In the genomic region with DNA sequence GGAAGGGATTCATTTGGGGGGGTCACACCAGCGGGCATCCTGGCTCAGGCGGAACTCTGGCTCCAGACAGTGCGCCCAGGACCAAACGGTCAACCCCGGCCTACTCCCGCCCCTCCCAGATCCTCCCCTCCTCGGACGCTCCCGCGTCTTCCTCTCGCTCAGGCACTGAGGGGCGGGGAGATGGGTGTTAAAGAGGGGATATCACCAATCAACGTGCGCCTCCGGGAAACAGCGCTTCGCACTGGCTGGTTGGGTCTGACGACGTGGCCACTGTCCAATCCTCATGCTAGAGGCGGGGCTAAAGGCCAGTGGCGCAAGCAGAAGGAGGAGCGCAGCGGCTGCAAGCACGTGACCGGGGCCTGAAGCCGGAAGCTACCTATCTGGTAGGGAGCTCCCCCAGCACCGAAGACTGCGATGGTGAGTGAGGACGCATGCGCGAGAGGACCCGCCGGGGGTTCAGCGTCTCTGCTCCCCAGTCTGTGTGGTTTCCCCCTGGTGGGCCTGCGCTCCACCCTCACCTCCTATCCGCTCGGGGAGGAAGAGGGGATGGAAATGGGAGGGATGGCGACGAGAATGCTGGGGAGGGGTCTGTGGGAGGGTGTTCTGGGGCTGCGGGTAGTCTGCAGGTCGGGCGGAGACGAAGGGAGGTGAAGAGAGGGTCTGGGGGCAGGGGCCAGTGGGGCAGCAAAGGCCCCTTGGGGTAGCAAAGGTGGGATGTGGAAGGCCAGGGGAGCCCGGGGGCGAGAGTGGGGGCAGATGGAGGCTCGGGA, we compare ENCODE assay signal across 1 cellular context.
A peak's percentile ranks its signal among the peaks of the same experiment; 100 is the strongest.
TF ChIP-seq lines count a peak whose summit lies in the region.

A gene (plus strand): TSS at position 360 of the 770 bp plus-strand sequence. CDS start 55 bp downstream, at position 415.

TF ChIP-seq in K562, 482 proteins besides CTCF, POLR2A, EP300 and RAD21 (continued from another document and continues in another):
- TF ChIP-seq, protein P1, sequence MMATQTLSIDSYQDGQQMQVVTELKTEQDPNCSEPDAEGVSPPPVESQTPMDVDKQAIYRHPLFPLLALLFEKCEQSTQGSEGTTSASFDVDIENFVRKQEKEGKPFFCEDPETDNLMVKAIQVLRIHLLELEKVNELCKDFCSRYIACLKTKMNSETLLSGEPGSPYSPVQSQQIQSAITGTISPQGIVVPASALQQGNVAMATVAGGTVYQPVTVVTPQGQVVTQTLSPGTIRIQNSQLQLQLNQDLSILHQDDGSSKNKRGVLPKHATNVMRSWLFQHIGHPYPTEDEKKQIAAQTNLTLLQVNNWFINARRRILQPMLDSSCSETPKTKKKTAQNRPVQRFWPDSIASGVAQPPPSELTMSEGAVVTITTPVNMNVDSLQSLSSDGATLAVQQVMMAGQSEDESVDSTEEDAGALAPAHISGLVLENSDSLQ (IDR thresholded peaks at IDR 0.05), result peak; percentile 99
- TF ChIP-seq ZNF282 (CRISPR knock-in tag; IDR thresholded peaks at IDR 0.05) (no peak), CHCHD3 (CRISPR knock-in tag; IDR thresholded peaks at IDR 0.05) (no peak), MAFG (tag; conservative IDR thresholded peaks at IDR 0.05) (no peak), ZNF23 (CRISPR knock-in tag; IDR thresholded peaks at IDR 0.05) (no peak), ZNF311 (CRISPR knock-in tag; IDR thresholded peaks at IDR 0.05) (no peak), ZNF12 (CRISPR knock-in tag; IDR thresholded peaks at IDR 0.05) (no peak), XRCC4 (IDR thresholded peaks at IDR 0.05; ENCODE audit: extremely low read depth, insufficient read depth, insufficient read length) (no peak), IRF2 (CRISPR knock-in tag; IDR thresholded peaks at IDR 0.05) (no peak), EHMT2 (IDR thresholded peaks at IDR 0.05) (no peak), ZNF354B (CRISPR knock-in tag; IDR thresholded peaks at IDR 0.05) (no peak), ZFPM2 (CRISPR knock-in tag; IDR thresholded peaks at IDR 0.05) (no peak), MTA2 (IDR thresholded peaks at IDR 0.05; ENCODE audit: low read depth) (no peak), MCM5 (IDR thresholded peaks at IDR 0.05; ENCODE audit: low read depth) (no peak), PHB (CRISPR knock-in tag; IDR thresholded peaks at IDR 0.05) (no peak), MIER1 (IDR thresholded peaks at IDR 0.05; ENCODE audit: low read depth) (peak; percentile 58; the same call in 1 of the 2 replicates), MTF1 (CRISPR knock-in tag; IDR thresholded peaks at IDR 0.05; ENCODE audit: borderline replicate concordance) (no peak), ZFX (CRISPR knock-in tag; IDR thresholded peaks at IDR 0.05) (peak; percentile 71), KDM4B (IDR thresholded peaks at IDR 0.05; ENCODE audit: borderline replicate concordance in 2 of 2, low read depth in 1 of 2) (peak in 1 of 2 experiments; percentile 71; a peak in 1 of 4 replicates), ESRRA (IDR thresholded peaks at IDR 0.05; ENCODE audit: borderline replicate concordance, low read depth) (peak; percentile 30; the same call in 1 of the 2 replicates), WHSC1 (IDR thresholded peaks at IDR 0.05; ENCODE audit: low read length) (no peak), RFX1 (IDR thresholded peaks at IDR 0.05) (no peak), CREB1 (IDR thresholded peaks at IDR 0.05) (peak; percentile 85), CREB1 (CRISPR knock-in tag; IDR thresholded peaks at IDR 0.05) (peak; percentile 91), ZNF785 (CRISPR knock-in tag; IDR thresholded peaks at IDR 0.05) (no peak), TFAM (CRISPR knock-in tag; conservative IDR thresholded peaks at IDR 0.05) (no peak), TSC22D4 (tag; IDR thresholded peaks at IDR 0.05) (no peak)
- TF ChIP-seq, protein P2, sequence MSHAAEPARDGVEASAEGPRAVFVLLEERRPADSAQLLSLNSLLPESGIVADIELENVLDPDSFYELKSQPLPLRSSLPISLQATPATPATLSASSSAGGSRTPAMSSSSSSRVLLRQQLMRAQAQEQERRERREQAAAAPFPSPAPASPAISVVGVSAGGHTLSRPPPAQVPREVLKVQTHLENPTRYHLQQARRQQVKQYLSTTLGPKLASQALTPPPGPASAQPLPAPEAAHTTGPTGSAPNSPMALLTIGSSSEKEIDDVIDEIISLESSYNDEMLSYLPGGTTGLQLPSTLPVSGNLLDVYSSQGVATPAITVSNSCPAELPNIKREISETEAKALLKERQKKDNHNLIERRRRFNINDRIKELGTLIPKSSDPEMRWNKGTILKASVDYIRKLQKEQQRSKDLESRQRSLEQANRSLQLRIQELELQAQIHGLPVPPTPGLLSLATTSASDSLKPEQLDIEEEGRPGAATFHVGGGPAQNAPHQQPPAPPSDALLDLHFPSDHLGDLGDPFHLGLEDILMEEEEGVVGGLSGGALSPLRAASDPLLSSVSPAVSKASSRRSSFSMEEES (CRISPR knock-in tag; IDR thresholded peaks at IDR 0.05), result peak; percentile 99
- TF ChIP-seq, protein P3, sequence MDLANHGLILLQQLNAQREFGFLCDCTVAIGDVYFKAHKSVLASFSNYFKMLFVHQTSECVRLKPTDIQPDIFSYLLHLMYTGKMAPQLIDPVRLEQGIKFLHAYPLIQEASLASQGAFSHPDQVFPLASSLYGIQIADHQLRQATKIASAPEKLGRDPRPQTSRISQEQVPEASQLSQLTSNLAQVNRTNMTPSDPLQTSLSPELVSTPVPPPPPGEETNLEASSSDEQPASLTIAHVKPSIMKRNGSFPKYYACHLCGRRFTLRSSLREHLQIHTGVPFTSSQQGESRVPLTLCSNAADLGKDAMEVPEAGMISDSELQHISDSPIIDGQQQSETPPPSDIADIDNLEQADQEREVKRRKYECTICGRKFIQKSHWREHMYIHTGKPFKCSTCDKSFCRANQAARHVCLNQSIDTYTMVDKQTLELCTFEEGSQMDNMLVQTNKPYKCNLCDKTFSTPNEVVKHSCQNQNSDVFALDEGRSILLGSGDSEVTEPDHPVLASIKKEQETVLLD (IDR thresholded peaks at IDR 0.05), result peak; percentile 89
- TF ChIP-seq, protein P4, sequence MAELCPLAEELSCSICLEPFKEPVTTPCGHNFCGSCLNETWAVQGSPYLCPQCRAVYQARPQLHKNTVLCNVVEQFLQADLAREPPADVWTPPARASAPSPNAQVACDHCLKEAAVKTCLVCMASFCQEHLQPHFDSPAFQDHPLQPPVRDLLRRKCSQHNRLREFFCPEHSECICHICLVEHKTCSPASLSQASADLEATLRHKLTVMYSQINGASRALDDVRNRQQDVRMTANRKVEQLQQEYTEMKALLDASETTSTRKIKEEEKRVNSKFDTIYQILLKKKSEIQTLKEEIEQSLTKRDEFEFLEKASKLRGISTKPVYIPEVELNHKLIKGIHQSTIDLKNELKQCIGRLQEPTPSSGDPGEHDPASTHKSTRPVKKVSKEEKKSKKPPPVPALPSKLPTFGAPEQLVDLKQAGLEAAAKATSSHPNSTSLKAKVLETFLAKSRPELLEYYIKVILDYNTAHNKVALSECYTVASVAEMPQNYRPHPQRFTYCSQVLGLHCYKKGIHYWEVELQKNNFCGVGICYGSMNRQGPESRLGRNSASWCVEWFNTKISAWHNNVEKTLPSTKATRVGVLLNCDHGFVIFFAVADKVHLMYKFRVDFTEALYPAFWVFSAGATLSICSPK (IDR thresholded peaks at IDR 0.05; ENCODE audit: borderline replicate concordance), result peak; percentile 89; the same call in 1 of the 2 replicates
- TF ChIP-seq, protein P5, sequence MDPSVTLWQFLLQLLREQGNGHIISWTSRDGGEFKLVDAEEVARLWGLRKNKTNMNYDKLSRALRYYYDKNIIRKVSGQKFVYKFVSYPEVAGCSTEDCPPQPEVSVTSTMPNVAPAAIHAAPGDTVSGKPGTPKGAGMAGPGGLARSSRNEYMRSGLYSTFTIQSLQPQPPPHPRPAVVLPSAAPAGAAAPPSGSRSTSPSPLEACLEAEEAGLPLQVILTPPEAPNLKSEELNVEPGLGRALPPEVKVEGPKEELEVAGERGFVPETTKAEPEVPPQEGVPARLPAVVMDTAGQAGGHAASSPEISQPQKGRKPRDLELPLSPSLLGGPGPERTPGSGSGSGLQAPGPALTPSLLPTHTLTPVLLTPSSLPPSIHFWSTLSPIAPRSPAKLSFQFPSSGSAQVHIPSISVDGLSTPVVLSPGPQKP (CRISPR knock-in tag; IDR thresholded peaks at IDR 0.05), result no peak
- TF ChIP-seq, protein P6, sequence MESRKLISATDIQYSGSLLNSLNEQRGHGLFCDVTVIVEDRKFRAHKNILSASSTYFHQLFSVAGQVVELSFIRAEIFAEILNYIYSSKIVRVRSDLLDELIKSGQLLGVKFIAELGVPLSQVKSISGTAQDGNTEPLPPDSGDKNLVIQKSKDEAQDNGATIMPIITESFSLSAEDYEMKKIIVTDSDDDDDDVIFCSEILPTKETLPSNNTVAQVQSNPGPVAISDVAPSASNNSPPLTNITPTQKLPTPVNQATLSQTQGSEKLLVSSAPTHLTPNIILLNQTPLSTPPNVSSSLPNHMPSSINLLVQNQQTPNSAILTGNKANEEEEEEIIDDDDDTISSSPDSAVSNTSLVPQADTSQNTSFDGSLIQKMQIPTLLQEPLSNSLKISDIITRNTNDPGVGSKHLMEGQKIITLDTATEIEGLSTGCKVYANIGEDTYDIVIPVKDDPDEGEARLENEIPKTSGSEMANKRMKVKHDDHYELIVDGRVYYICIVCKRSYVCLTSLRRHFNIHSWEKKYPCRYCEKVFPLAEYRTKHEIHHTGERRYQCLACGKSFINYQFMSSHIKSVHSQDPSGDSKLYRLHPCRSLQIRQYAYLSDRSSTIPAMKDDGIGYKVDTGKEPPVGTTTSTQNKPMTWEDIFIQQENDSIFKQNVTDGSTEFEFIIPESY (CRISPR knock-in tag; IDR thresholded peaks at IDR 0.05), result no peak
- TF ChIP-seq, protein P7, sequence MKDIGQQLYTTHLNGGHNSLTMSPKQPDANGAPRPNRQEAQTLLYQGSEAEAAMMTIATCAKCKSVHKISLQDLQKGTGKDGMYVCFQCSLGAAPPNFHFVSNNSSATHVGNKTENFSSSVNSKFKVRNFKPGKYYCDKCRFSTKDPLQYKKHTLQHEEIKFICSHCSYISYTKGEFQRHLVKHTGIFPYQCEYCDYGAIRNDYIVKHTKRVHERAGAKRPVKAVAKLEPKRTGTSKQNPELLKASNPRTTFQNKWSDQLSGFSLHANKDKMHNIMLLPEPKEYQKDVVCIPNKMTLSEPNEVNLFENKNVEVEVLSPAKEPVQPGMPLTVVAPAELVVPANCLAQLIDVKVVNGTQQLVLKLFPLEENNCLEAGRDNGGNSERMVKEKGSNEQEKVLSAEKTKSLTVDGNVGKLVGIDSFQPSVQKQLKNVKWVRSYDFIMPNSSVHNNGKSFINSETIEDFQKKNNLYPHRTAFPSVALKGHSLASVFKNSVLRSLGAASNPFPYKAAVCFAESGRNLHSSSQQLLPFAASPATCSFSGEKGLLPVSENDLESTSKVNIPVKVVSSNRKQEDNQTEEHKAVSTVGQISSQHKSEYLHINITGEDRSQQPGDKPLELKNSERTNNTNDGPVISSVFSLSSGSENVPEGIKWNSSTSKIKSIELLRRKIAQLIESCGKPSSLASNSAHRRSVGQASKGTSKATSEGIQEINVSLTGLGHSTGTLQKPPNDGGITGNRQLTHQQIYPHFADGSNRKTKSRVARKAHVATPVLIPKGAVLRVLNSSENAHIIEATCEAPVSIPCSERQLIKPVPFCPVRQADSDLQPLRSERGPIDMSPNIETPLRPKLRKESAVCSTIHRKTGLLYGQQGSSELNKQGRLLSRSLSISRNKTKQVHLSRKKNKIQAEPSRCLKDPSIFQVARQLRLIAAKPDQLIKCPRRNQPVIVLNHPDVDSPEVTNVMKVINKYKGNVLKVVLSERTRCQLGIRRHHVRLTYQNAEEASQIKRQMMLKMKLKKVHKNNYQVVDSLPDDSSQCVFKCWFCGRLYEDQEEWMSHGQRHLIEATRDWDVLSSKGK (CRISPR knock-in tag; IDR thresholded peaks at IDR 0.05), result no peak
- TF ChIP-seq, protein P8, sequence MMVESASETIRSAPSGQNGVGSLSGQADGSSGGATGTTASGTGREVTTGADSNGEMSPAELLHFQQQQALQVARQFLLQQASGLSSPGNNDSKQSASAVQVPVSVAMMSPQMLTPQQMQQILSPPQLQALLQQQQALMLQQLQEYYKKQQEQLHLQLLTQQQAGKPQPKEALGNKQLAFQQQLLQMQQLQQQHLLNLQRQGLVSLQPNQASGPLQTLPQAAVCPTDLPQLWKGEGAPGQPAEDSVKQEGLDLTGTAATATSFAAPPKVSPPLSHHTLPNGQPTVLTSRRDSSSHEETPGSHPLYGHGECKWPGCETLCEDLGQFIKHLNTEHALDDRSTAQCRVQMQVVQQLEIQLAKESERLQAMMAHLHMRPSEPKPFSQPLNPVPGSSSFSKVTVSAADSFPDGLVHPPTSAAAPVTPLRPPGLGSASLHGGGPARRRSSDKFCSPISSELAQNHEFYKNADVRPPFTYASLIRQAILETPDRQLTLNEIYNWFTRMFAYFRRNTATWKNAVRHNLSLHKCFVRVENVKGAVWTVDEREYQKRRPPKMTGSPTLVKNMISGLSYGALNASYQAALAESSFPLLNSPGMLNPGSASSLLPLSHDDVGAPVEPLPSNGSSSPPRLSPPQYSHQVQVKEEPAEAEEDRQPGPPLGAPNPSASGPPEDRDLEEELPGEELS (CRISPR knock-in tag; IDR thresholded peaks at IDR 0.05; ENCODE audit: borderline replicate concordance), result 0 out of 2 replicates have a peak, but pooled peaks have one; percentile 17
- TF ChIP-seq, protein P9, sequence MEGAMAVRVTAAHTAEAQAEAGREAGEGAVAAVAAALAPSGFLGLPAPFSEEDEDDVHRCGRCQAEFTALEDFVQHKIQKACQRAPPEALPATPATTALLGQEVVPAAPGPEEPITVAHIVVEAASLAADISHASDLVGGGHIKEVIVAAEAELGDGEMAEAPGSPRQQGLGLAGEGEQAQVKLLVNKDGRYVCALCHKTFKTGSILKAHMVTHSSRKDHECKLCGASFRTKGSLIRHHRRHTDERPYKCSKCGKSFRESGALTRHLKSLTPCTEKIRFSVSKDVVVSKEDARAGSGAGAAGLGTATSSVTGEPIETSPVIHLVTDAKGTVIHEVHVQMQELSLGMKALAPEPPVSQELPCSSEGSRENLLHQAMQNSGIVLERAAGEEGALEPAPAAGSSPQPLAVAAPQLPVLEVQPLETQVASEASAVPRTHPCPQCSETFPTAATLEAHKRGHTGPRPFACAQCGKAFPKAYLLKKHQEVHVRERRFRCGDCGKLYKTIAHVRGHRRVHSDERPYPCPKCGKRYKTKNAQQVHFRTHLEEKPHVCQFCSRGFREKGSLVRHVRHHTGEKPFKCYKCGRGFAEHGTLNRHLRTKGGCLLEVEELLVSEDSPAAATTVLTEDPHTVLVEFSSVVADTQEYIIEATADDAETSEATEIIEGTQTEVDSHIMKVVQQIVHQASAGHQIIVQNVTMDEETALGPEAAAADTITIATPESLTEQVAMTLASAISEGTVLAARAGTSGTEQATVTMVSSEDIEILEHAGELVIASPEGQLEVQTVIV (CRISPR knock-in tag; IDR thresholded peaks at IDR 0.05; ENCODE audit: borderline replicate concordance), result no peak
- TF ChIP-seq, protein P10, sequence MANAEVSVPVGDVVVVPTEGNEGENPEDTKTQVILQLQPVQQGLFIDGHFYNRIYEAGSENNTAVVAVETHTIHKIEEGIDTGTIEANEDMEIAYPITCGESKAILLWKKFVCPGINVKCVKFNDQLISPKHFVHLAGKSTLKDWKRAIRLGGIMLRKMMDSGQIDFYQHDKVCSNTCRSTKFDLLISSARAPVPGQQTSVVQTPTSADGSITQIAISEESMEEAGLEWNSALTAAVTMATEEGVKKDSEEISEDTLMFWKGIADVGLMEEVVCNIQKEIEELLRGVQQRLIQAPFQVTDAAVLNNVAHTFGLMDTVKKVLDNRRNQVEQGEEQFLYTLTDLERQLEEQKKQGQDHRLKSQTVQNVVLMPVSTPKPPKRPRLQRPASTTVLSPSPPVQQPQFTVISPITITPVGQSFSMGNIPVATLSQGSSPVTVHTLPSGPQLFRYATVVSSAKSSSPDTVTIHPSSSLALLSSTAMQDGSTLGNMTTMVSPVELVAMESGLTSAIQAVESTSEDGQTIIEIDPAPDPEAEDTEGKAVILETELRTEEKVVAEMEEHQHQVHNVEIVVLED (CRISPR knock-in tag; IDR thresholded peaks at IDR 0.05), result no peak
- TF ChIP-seq, protein P11, sequence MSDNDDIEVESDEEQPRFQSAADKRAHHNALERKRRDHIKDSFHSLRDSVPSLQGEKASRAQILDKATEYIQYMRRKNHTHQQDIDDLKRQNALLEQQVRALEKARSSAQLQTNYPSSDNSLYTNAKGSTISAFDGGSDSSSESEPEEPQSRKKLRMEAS (CRISPR knock-in tag; IDR thresholded peaks at IDR 0.05), result peak; percentile 92
